Comparison of ENCODE assay signal across 9 cellular contexts in the genomic region with DNA sequence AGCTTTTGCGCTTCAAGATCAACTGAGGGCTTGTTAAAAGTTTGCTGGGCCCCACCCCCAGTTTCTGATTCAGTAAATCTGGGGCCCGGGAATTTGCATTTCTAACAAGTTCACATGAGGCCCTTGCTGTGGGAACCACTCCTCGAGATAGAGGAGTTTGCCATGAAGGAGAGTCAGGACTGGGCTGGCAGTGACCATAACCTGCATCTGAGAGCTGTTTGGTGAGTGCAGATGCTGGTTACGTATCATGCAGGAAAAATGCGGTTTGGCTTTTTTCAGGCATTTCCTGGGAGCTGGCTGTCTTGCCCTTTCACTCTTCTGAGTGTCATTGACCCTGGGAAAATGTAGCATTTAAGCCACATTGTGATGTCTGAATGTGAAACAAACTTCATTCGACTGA. TPM values are rescaled to one million over a fixed set of nuclear protein-coding genes. Genes with fewer than 3 reads are reported as not detected.
A peak's percentile ranks its signal among the peaks of the same experiment; 100 is the strongest.
DNase-seq lines count a peak whose midpoint lies in the region; ATAC-seq and TF ChIP-seq lines count a peak whose summit lies in the region.
"Had no signal": no experiment of that assay in that cellular context is flagged by ENCODE, and none has a peak within 500 bp of the region (broad histone marks: within the 10 kb centered on the region; RNA-seq: fewer than 3 reads in every experiment).

No MANE protein-coding gene starts in this region.

- H3K36me3 ChIP-seq in sigmoid colon (no peaks in the 10 kb centered on the region), body of pancreas (replicated peaks in 1 of 2; ENCODE audit: insufficient read depth in 1 of 2, low read depth in 2 of 2) (no peaks in the 10 kb centered on the region)
- H3K36me3 ChIP-seq: neutrophil had no signal

- intact Hi-C loops in sigmoid colon (cut with DNase I): no loop called here
- intact Hi-C loops in body of pancreas (cut with DNase I): no loop called here

- no peaks in the 10 kb centered on the region for H3K27me3 ChIP-seq in sigmoid colon
- H3K27me3 ChIP-seq in body of pancreas: no peaks in the 10 kb centered on the region
- H3K27me3 ChIP-seq: neutrophil had no signal

- TF ChIP-seq EP300 in sigmoid colon (IDR thresholded peaks at IDR 0.05): no peak

- TF ChIP-seq POLR2A in sigmoid colon (IDR thresholded peaks at IDR 0.05): no peak
- TF ChIP-seq POLR2A in body of pancreas (IDR thresholded peaks at IDR 0.05): no peak

- no peak for TF ChIP-seq CTCF in fibroblast of pulmonary artery (IDR thresholded peaks at IDR 0.05; ENCODE audit: low read length, missing control alignments)
- TF ChIP-seq CTCF in sigmoid colon (IDR thresholded peaks at IDR 0.05): no peak
- TF ChIP-seq CTCF in body of pancreas (IDR thresholded peaks at IDR 0.05): no peak

- no peaks in the 10 kb centered on the region for H3K9me3 ChIP-seq in sigmoid colon
- H3K9me3 ChIP-seq in body of pancreas: no peaks in the 10 kb centered on the region
- H3K9me3 ChIP-seq: neutrophil had no signal

- H3K4me1 ChIP-seq in sigmoid colon: peaks cover 0 to 77% (median 63%) of the 10 kb centered on the region in 4 donors
- H3K4me1 ChIP-seq in body of pancreas: peaks cover 10% of the 10 kb centered on the region

- no peak overlapping the region for H3K4me3 ChIP-seq in fibroblast of pulmonary artery (replicated peaks; ENCODE audit: low read depth, low read length)
- no peak overlapping the region for H3K4me3 ChIP-seq in sigmoid colon
- H3K4me3 ChIP-seq in body of pancreas: no peak overlapping the region

- ATAC-seq in SK-N-SH treated with all-trans-retinoic acid at 6 μM for 48 hours (peak; percentile 43), body of pancreas (no peak), HG02763 (IDR thresholded peaks at IDR 0.05; ENCODE audit: unreplicated experiment) (no peak), GM19324 (IDR thresholded peaks at IDR 0.05; ENCODE audit: low FRiP score, unreplicated experiment) (no peak), HG02610 (IDR thresholded peaks at IDR 0.05; ENCODE audit: unreplicated experiment) (no peak)

- DNase-seq in GM03348 (ENCODE audit: low spot score) (peak; percentile 56), fibroblast of pulmonary artery (ENCODE audit: low read depth) (peak; percentile 81), sigmoid colon (peak; percentile 58), body of pancreas (no peak)

- H3K27ac ChIP-seq in sigmoid colon: peak overlapping the region; percentile 83 to 99 (median 90)
- no peak overlapping the region for H3K27ac ChIP-seq in body of pancreas
- H3K27ac ChIP-seq: neutrophil had no signal

- WGBS in sigmoid colon, 2 donors: 84% methylated on average over 6 of the region's 6 CpGs
- WGBS in body of pancreas, 2 donors: 81 to 86% methylated on average over 6 of the region's 6 CpGs

TF ChIP-seq in SK-N-SH treated with all-trans-retinoic acid at 6 μM for 48 hours, 23 proteins besides CTCF, POLR2A, EP300 and RAD21:
- TF ChIP-seq SNAI2 (CRISPR knock-in tag; IDR thresholded peaks at IDR 0.05) (no peak), ARNTL (CRISPR knock-in tag; IDR thresholded peaks at IDR 0.05; ENCODE audit: borderline replicate concordance, low read depth) (no peak), TCF4 (CRISPR knock-in tag; IDR thresholded peaks at IDR 0.05; ENCODE audit: borderline replicate concordance) (no peak)
- TF ChIP-seq, protein P1, sequence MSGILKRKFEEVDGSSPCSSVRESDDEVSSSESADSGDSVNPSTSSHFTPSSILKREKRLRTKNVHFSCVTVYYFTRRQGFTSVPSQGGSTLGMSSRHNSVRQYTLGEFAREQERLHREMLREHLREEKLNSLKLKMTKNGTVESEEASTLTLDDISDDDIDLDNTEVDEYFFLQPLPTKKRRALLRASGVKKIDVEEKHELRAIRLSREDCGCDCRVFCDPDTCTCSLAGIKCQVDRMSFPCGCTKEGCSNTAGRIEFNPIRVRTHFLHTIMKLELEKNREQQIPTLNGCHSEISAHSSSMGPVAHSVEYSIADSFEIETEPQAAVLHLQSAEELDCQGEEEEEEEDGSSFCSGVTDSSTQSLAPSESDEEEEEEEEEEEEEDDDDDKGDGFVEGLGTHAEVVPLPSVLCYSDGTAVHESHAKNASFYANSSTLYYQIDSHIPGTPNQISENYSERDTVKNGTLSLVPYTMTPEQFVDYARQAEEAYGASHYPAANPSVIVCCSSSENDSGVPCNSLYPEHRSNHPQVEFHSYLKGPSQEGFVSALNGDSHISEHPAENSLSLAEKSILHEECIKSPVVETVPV (CRISPR knock-in tag; IDR thresholded peaks at IDR 0.05): no peak
- TF ChIP-seq, protein P2, sequence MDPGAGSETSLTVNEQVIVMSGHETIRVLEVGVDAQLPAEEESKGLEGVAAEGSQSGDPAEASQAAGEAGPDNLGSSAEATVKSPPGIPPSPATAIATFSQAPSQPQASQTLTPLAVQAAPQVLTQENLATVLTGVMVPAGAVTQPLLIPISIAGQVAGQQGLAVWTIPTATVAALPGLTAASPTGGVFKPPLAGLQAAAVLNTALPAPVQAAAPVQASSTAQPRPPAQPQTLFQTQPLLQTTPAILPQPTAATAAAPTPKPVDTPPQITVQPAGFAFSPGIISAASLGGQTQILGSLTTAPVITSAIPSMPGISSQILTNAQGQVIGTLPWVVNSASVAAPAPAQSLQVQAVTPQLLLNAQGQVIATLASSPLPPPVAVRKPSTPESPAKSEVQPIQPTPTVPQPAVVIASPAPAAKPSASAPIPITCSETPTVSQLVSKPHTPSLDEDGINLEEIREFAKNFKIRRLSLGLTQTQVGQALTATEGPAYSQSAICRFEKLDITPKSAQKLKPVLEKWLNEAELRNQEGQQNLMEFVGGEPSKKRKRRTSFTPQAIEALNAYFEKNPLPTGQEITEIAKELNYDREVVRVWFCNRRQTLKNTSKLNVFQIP (CRISPR knock-in tag; IDR thresholded peaks at IDR 0.05; ENCODE audit: borderline replicate concordance, low read depth): no peak

RNA-seq across cellular contexts. Expression of a gene that starts 9.4 kb away (rescaled TPM):
- total RNA-seq in sigmoid colon (100 to 1,000 TPM in 1 of 4 donors, 10 to 100 TPM in 3; 50.5 to 112 (median 78.8) TPM), body of pancreas (1 to 10 TPM; 3.1 to 7.6 TPM)
- polyA plus RNA-seq in sigmoid colon: 10 to 100 TPM in 1 of 3 donors, 1 to 10 TPM in 1, under 1 TPM in 1; 0.69 to 14.7 (median 9.6) TPM

Comparison
In these comparisons a context has a peak if more than half of its experiments do, and no peak if none do; other contexts are left out.
1. DNase-seq: peak in GM03348 (single experiment), fibroblast of pulmonary artery (single experiment) and sigmoid colon (single experiment); none in body of pancreas (0 of 4).
2. H3K27ac ChIP-seq: peak in sigmoid colon (4 of 4); none in body of pancreas (0 of 4).
3. RNA of a gene that starts 9.4 kb away (total RNA-seq): 50.5 to 112 TPM in sigmoid colon; 3.1 to 7.6 TPM in body of pancreas; every median in the first group is over 4 times any median in the second.